In the genomic region with DNA sequence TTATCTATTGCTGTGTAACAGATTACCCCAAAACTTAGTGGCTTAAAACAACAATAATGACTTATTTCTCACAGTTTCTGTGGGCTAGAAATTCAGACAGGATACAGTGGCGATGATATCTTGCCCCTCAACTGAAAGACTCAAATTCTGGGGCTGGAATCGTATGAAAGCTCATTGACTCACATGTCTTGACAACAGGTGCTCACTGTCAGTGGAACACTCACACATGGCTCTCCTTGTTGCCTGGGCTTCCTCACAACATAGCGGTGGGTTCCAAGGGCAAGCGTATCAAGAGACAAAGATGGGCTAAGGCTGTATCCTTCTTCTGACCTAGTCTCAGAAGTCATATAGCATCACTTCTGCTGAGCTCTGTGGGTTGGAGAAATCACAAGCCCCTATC, we compare ENCODE assay signal across 11 cellular contexts. TPM values are rescaled to one million over a fixed set of nuclear protein-coding genes. Genes with fewer than 3 reads are reported as not detected.
DNase-seq lines count a peak whose midpoint lies in the region; ATAC-seq, FAIRE-seq and TF ChIP-seq lines count a peak whose summit lies in the region.
"Had no signal": no experiment of that assay in that cellular context is flagged by ENCODE, and none has a peak within 500 bp of the region (broad histone marks: within the 10 kb centered on the region; RNA-seq: fewer than 3 reads in every experiment).

No MANE protein-coding gene starts in this region.

- H3K4me3 ChIP-seq in DOHH2 (ENCODE audit: low read length) (peak overlapping the region; percentile 37), left lung (no peak overlapping the region), mammary epithelial cell (replicated peaks in 1 of 3; ENCODE audit: insufficient read depth in 1 of 3, low read depth in 2 of 3, low read length in 3 of 3) (no peak overlapping the region), small intestine (ENCODE audit: low read depth in 1 of 2, low read length in 2 of 2) (no peak overlapping the region)
- H3K4me3 ChIP-seq: vagina had no signal

- no peaks in the 10 kb centered on the region for H3K9me3 ChIP-seq in DOHH2 (ENCODE audit: control insufficient read depth, insufficient read depth, low read length)
- H3K9me3 ChIP-seq in left lung, result peaks cover 0 to 7% of the 10 kb centered on the region in 2 donors
- H3K9me3 ChIP-seq in mammary epithelial cell (replicated peaks; ENCODE audit: insufficient read depth, low read length), result no peaks in the 10 kb centered on the region
- H3K9me3 ChIP-seq in small intestine (ENCODE audit: control insufficient read depth, low read depth), result no peaks in the 10 kb centered on the region
- H3K9me3 ChIP-seq: vagina had no signal

- H3K27ac ChIP-seq in DOHH2 (ENCODE audit: low read depth, low read length) (peak overlapping the region; percentile 34; the same call in 1 of the 2 replicates), left lung (peak overlapping the region; percentile 82 to 88), mammary epithelial cell (ENCODE audit: insufficient read depth, low read depth, low read length) (no peak overlapping the region), small intestine (ENCODE audit: low read depth in 1 of 2, low read length in 1 of 2) (peak overlapping the region in 1 of 2 donors; percentile 43)

- in situ Hi-C loops in mammary epithelial cell (cut with MboI; ENCODE audit: low sequenced_read_pairs in 2 of 2), result loop anchor here in 1 of 2 donors (25.0 kb wide), 1 partner anchor 521 kb away; no protein-coding TSS in a partner anchor

- no peak for TF ChIP-seq POLR2A in GM12891 (IDR thresholded peaks at IDR 0.05; ENCODE audit: low read depth, low read length)

- H3F3A ChIP-seq in DOHH2 (ENCODE audit: control insufficient read depth, insufficient read depth), result peaks cover 10% of the 10 kb centered on the region; the same call in 1 of the 2 replicates

- H4K20me1 ChIP-seq in DOHH2 (ENCODE audit: control insufficient read depth, insufficient read depth, low read depth, low read length), result no peaks in the 10 kb centered on the region
- no peaks in the 10 kb centered on the region for H4K20me1 ChIP-seq in mammary epithelial cell (ENCODE audit: insufficient read depth, low read length)

- CTCF ChIA-PET in mammary epithelial cell (lab: Charles Lee; ENCODE audit: low non-redundant PET), result no interaction called here

- peaks cover 54% of the 10 kb centered on the region for H3K4me1 ChIP-seq in DOHH2 (ENCODE audit: control insufficient read depth, low read length)
- H3K4me1 ChIP-seq in left lung, result peaks cover 15 to 46% of the 10 kb centered on the region in 2 donors
- H3K4me1 ChIP-seq in mammary epithelial cell (ENCODE audit: insufficient read depth, low read length), result peaks cover 31% of the 10 kb centered on the region
- peaks cover 9 to 22% of the 10 kb centered on the region in 2 donors for H3K4me1 ChIP-seq in small intestine (ENCODE audit: control insufficient read depth in 2 of 2, insufficient read depth in 1 of 2, low read depth in 1 of 2, low read length in 1 of 2)

- TF ChIP-seq CTCF in DOHH2 (IDR thresholded peaks at IDR 0.05; ENCODE audit: low read depth, low read length, poor library complexity, severe bottlenecking) (no peak), left lung (IDR thresholded peaks at IDR 0.05) (no peak), mammary epithelial cell (conservative IDR thresholded peaks at IDR 0.05 in 1 of 2, IDR thresholded peaks at IDR 0.05 in 1 of 2; ENCODE audit: extremely low read depth in 1 of 2, insufficient read depth in 1 of 2, low read depth in 1 of 2, low read length in 2 of 2) (no peak)

- intact Hi-C loops in left lung (cut with DNase I) (no loop called here), mammary epithelial cell (cut with micrococcal nuclease) (no loop called here)

- H3K36me3 ChIP-seq in DOHH2 (ENCODE audit: control insufficient read depth, low read length) (no peaks in the 10 kb centered on the region), left lung (no peaks in the 10 kb centered on the region), mammary epithelial cell (ENCODE audit: insufficient read depth, low read length) (no peaks in the 10 kb centered on the region), small intestine (ENCODE audit: control insufficient read depth in 2 of 2, insufficient read depth in 2 of 2, low read length in 2 of 2) (no peaks in the 10 kb centered on the region)
- H3K36me3 ChIP-seq: vagina had no signal

- H3K27me3 ChIP-seq in DOHH2 (ENCODE audit: control insufficient read depth, low read length), result peaks cover 47% of the 10 kb centered on the region
- H3K27me3 ChIP-seq in left lung, result no peaks in the 10 kb centered on the region
- H3K27me3 ChIP-seq in mammary epithelial cell (ENCODE audit: insufficient read depth, low read length), result no peaks in the 10 kb centered on the region
- no peaks in the 10 kb centered on the region for H3K27me3 ChIP-seq in small intestine (ENCODE audit: control insufficient read depth in 2 of 2, insufficient read depth in 2 of 2, low read length in 2 of 2)
- H3K27me3 ChIP-seq: vagina had no signal

- FAIRE-seq in GM12891 (lab: Jason Lieb, UNC) (no peak), small intestine (lab: Jason Lieb, UNC) (no peak)

- H3K79me2 ChIP-seq in DOHH2 (ENCODE audit: control insufficient read depth, low read length), result no peaks in the 10 kb centered on the region
- peaks cover 4% of the 10 kb centered on the region for H3K79me2 ChIP-seq in mammary epithelial cell (ENCODE audit: insufficient read depth, low read length)

- no peaks in the 10 kb centered on the region for H3K9me2 ChIP-seq in DOHH2 (replicated peaks; ENCODE audit: control insufficient read depth, low read length)

- dilution Hi-C loops in mammary epithelial cell (cut with HindIII; ENCODE audit: low sequenced_read_pairs), result loop anchor here (5.0 kb wide), 1 partner anchor 51 kb away; no protein-coding TSS in a partner anchor

- no TSS peak for BruUV-seq in mammary epithelial cell (replicated peaks; lab: Mats Ljungman, UMichigan)

- H3K9ac ChIP-seq in mammary epithelial cell (ENCODE audit: insufficient read depth, low read length), result no peak overlapping the region

- 97% methylated on average over 4 of the region's 4 CpGs for WGBS in mammary epithelial cell (ENCODE audit: low coverage, missing lambda C conversion rate)
- whole genome bisulfite sequencing in small intestine, 3 donors, result 75 to 85% (median 80%) methylated on average over 4 of the region's 4 CpGs

- peak; percentile 17 for ATAC-seq in HG02798 (IDR thresholded peaks at IDR 0.05; ENCODE audit: poor library complexity, unreplicated experiment)
- ATAC-seq in left lung, result no peak

- DNase-seq in activated CD4-positive, alpha-beta T cell treated with anti-CD3 and anti-CD28 coated beads for 48 hours, result peak; percentile 65
- no peak for DNase-seq in left lung
- no peak for DNase-seq in mammary epithelial cell
- no peak for DNase-seq in GM12891 (ENCODE audit: insufficient read length, low spot score)
- no peak for DNase-seq in small intestine
- DNase-seq in MV-4-11 (lab: John Stamatoyannopoulos, UW), result no peak

- H2AFZ ChIP-seq in mammary epithelial cell (ENCODE audit: low read depth, low read length), result no peak overlapping the region

- H3K4me2 ChIP-seq in DOHH2 (ENCODE audit: low read length) (peak overlapping the region; percentile 57), mammary epithelial cell (ENCODE audit: insufficient read depth, low read depth, low read length) (no peak overlapping the region)

TF ChIP-seq in GM12891, 5 proteins besides CTCF, POLR2A, EP300 and RAD21:
- TF ChIP-seq SPI1 (IDR thresholded peaks at IDR 0.05; ENCODE audit: low read depth, low read length), result no peak
- TF ChIP-seq POU2F2 (IDR thresholded peaks at IDR 0.05; ENCODE audit: low read depth, low read length), result no peak
- TF ChIP-seq POLR2AphosphoS5 (IDR thresholded peaks at IDR 0.05; ENCODE audit: low read depth, low read length), result no peak
- no peak for TF ChIP-seq TAF1 (IDR thresholded peaks at IDR 0.05; ENCODE audit: low read depth, low read length)
- no peak for TF ChIP-seq PAX5 (IDR thresholded peaks at IDR 0.05; ENCODE audit: insufficient read depth, low read length, severe bottlenecking)
TF ChIP-seq in GM12891: peak in this region for 0.

RNA-seq across cellular contexts. Expression of a gene that starts 3.7 kb away (rescaled TPM):
- 10 to 100 TPM; 43.5 to 54.6 TPM for total RNA-seq in left lung
- total RNA-seq in mammary epithelial cell, result 10 to 100 TPM; 29.0 to 77.2 TPM
- 26.8 TPM for polyA plus RNA-seq in mammary epithelial cell
- 71.6 TPM for polyA minus RNA-seq in mammary epithelial cell
- polyA plus RNA-seq in GM12891 (2012; ENCODE audit: low read depth, missing spikeins), result 8.6 TPM
- 10 to 100 TPM; 20.6 to 31.3 (median 30.6) TPM for polyA plus RNA-seq in small intestine

RNA-seq across cellular contexts. Expression of a gene that starts 47.7 kb away (rescaled TPM):
- total RNA-seq in left lung, result 10 to 100 TPM; 50.1 to 53.8 TPM
- total RNA-seq in mammary epithelial cell, result 10 to 100 TPM; 60.4 to 93.7 TPM
- polyA plus RNA-seq in mammary epithelial cell, result 33.2 TPM
- 145 TPM for polyA minus RNA-seq in mammary epithelial cell
- 20.1 TPM for polyA plus RNA-seq in GM12891 (2012; ENCODE audit: low read depth, missing spikeins)
- 10 to 100 TPM; 26.2 to 38.5 (median 29.3) TPM for polyA plus RNA-seq in small intestine

RNA-seq across cellular contexts. Expression of a gene that starts 58.6 kb away (rescaled TPM):
- total RNA-seq in left lung (10 to 100 TPM in 1 of 2 donors, 1 to 10 TPM in 1; 9.8 to 15.6 TPM), mammary epithelial cell (1 to 10 TPM in 1 of 2 donors, under 1 TPM in 1; 0.17 to 1.2 TPM)
- polyA plus RNA-seq in mammary epithelial cell (0.07 TPM), small intestine (1 to 10 TPM in 1 of 3 donors, under 1 TPM in 1, not detected in 1; under 0.01 to 2.6 TPM)
- polyA minus RNA-seq in mammary epithelial cell, result 0.10 TPM
- 0.04 TPM for polyA plus RNA-seq in GM12891 (2012; ENCODE audit: low read depth, missing spikeins)
- total RNA-seq: Daoy had no signal
- polyA plus RNA-seq: neural cell had no signal

Comparison
In these comparisons a context has a peak if more than half of its experiments do, and no peak if none do; other contexts are left out.
1. RNA of a gene that starts 58.6 kb away (total RNA-seq): 9.8 to 15.6 TPM in left lung; 0.17 to 1.2 TPM in mammary epithelial cell; every median in the first group is over 4 times any median in the second.